26 cellular contexts compared by ENCODE assay signal in the genomic region with DNA sequence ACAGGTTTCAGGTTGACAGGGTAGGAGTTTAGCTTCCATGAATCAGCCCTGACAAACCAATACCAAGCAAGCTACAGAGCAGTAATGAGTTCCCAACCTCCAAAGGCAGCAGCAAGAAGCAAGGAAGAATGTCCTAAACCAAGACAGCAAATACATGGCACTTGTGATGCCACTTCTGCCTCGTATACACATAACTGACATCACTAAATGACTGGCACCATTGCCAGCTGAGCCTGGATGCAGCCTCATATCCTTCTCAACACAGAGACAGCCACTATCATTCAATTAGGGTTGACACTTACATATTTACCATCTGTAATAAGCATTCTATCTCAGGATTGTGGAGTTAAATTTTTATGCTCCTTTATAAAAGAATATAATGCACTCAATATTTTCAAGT. TPM values are rescaled to one million over a fixed set of nuclear protein-coding genes. Genes with fewer than 3 reads are reported as not detected.
A peak's percentile ranks its signal among the peaks of the same experiment; 100 is the strongest.
DNase-seq lines count a peak whose midpoint lies in the region; ATAC-seq and TF ChIP-seq lines count a peak whose summit lies in the region.
"Had no signal": no experiment of that assay in that cellular context is flagged by ENCODE, and none has a peak within 500 bp of the region (broad histone marks: within the 10 kb centered on the region; RNA-seq: fewer than 3 reads in every experiment).

No MANE protein-coding gene starts in this region.

- peaks cover 62% of the 10 kb centered on the region for H3K4me1 Mint-ChIP-seq in activated CD4-positive, alpha-beta T cell treated with anti-CD3 and anti-CD28 coated beads, Interleukin-2, amount 10 ng/mL, durations not matched to agents 24 days and 14 days
- peaks cover 29 to 85% (median 57%) of the 10 kb centered on the region in 4 donors for H3K4me1 Mint-ChIP-seq in CD4-positive, CD25-positive, alpha-beta regulatory T cell
- peaks cover 58% of the 10 kb centered on the region for H3K4me1 Mint-ChIP-seq in activated CD4-positive, alpha-beta memory T cell treated with anti-CD3 and anti-CD28 coated beads for 36 hours (ENCODE audit: low read depth)
- H3K4me1 Mint-ChIP-seq in natural killer cell: peaks cover 87% of the 10 kb centered on the region in 2 donors

- peak overlapping the region; percentile 57 for H3K4me3 Mint-ChIP-seq in activated CD4-positive, alpha-beta T cell treated with anti-CD3 and anti-CD28 coated beads, Interleukin-2, amount 10 ng/mL, durations not matched to agents 24 days and 14 days
- H3K4me3 Mint-ChIP-seq in CD4-positive, CD25-positive, alpha-beta regulatory T cell: peak overlapping the region in 3 of 4 donors; percentile 1 to 78 (median 63)
- no peak overlapping the region for H3K4me3 Mint-ChIP-seq in activated CD4-positive, alpha-beta memory T cell treated with anti-CD3 and anti-CD28 coated beads for 36 hours
- H3K4me3 Mint-ChIP-seq in natural killer cell: peak overlapping the region; percentile 72

- no peaks in the 10 kb centered on the region for H3K27me3 ChIP-seq in CD4-positive, CD25-positive, alpha-beta regulatory T cell (ENCODE audit: control insufficient read depth, insufficient read depth, low read length)
- H3K27me3 ChIP-seq: cardiac muscle cell, right atrium auricular region, uterus had no signal

- no peaks in the 10 kb centered on the region for H3K9me3 ChIP-seq in CD4-positive, CD25-positive, alpha-beta regulatory T cell (ENCODE audit: control insufficient read depth in 2 of 2, low read length in 2 of 2)
- H3K9me3 ChIP-seq: A549, right atrium auricular region, uterus had no signal

- H3K27ac Mint-ChIP-seq in activated CD4-positive, alpha-beta T cell treated with anti-CD3 and anti-CD28 coated beads, Interleukin-2, amount 10 ng/mL, durations not matched to agents 24 days and 14 days: peak overlapping the region; percentile 88
- peak overlapping the region; percentile 75 to 97 (median 93) for H3K27ac Mint-ChIP-seq in CD4-positive, CD25-positive, alpha-beta regulatory T cell
- H3K27ac Mint-ChIP-seq in activated CD4-positive, alpha-beta memory T cell treated with anti-CD3 and anti-CD28 coated beads for 36 hours: peak overlapping the region; percentile 76
- peak overlapping the region; percentile 91 for H3K27ac Mint-ChIP-seq in natural killer cell

- peak overlapping the region; percentile 27 for H3K4me3 ChIP-seq in CD4-positive, CD25-positive, alpha-beta regulatory T cell (ENCODE audit: low read depth, low read length)
- H3K4me3 ChIP-seq: A549, cardiac muscle cell, GM12878, right atrium auricular region, uterus had no signal

- CTCF ChIA-PET in activated CD4-positive, alpha-beta memory T cell treated with anti-CD3 and anti-CD28 coated beads for 36 hours (lab: Charles Lee): no interaction called here

- H3K9me3 Mint-ChIP-seq in activated CD4-positive, alpha-beta T cell treated with anti-CD3 and anti-CD28 coated beads, Interleukin-2, amount 10 ng/mL, durations not matched to agents 24 days and 14 days: peaks cover 5% of the 10 kb centered on the region
- H3K9me3 Mint-ChIP-seq in CD4-positive, CD25-positive, alpha-beta regulatory T cell: peaks cover 0 to 2% (median 0%) of the 10 kb centered on the region in 7 donors
- H3K9me3 Mint-ChIP-seq in activated CD4-positive, alpha-beta memory T cell treated with anti-CD3 and anti-CD28 coated beads for 36 hours: no peaks in the 10 kb centered on the region
- peaks cover 0 to 4% of the 10 kb centered on the region in 2 donors for H3K9me3 Mint-ChIP-seq in natural killer cell

- POLR2A ChIA-PET in activated CD4-positive, alpha-beta memory T cell treated with anti-CD3 and anti-CD28 coated beads for 36 hours (lab: Charles Lee): interaction anchor here (1.5 kb wide), 1 partner anchor 126 kb away, joined by 3 read pairs; no protein-coding TSS in a partner anchor

- H3K27me3 Mint-ChIP-seq in activated CD4-positive, alpha-beta T cell treated with anti-CD3 and anti-CD28 coated beads, Interleukin-2, amount 10 ng/mL, durations not matched to agents 24 days and 14 days: no peaks in the 10 kb centered on the region
- no peaks in the 10 kb centered on the region for H3K27me3 Mint-ChIP-seq in CD4-positive, CD25-positive, alpha-beta regulatory T cell
- H3K27me3 Mint-ChIP-seq in activated CD4-positive, alpha-beta memory T cell treated with anti-CD3 and anti-CD28 coated beads for 36 hours: no peaks in the 10 kb centered on the region
- H3K27me3 Mint-ChIP-seq in natural killer cell (ENCODE audit: low read depth in 2 of 2): no peaks in the 10 kb centered on the region

- no peak for TF ChIP-seq CTCF in natural killer cell (IDR thresholded peaks at IDR 0.05)

- H3K36me3 ChIP-seq in CD4-positive, CD25-positive, alpha-beta regulatory T cell (ENCODE audit: control insufficient read depth, insufficient read depth, low read length): no peaks in the 10 kb centered on the region
- H3K36me3 ChIP-seq: cardiac muscle cell, right atrium auricular region, uterus had no signal

- intact Hi-C loops in activated CD4-positive, alpha-beta T cell treated with anti-CD3 and anti-CD28 coated beads, Interleukin-2, amount 10 ng/mL, durations not matched to agents 24 days and 14 days (cut with micrococcal nuclease): loop anchor here (5.0 kb wide), 1 partner anchor 230 kb away; no protein-coding TSS in a partner anchor
- intact Hi-C loops in activated CD4-positive, alpha-beta memory T cell treated with anti-CD3 and anti-CD28 coated beads for 36 hours (cut with micrococcal nuclease): no loop called here
- intact Hi-C loops in natural killer cell (cut with micrococcal nuclease) (loop anchor here (5.0 kb wide), 3 partner anchors 115 to 440 kb away; a partner anchor contains a TSS), posterior vena cava (cut with DNase I) (no loop called here)

- H3K4me1 ChIP-seq in CD4-positive, CD25-positive, alpha-beta regulatory T cell (ENCODE audit: control insufficient read depth, insufficient read depth, low read length, poor library complexity, severe bottlenecking): peaks cover 54% of the 10 kb centered on the region

- H3K27ac ChIP-seq in CD4-positive, CD25-positive, alpha-beta regulatory T cell (ENCODE audit: insufficient read depth, low read length, poor library complexity, severe bottlenecking): no peak overlapping the region
- H3K27ac ChIP-seq: A549, cardiac muscle cell, right atrium auricular region had no signal

- no peak for ATAC-seq in CD4-positive, CD25-positive, alpha-beta regulatory T cell (ENCODE audit: low read depth in 2 of 2)
- ATAC-seq in natural killer cell: no peak
- no peak for ATAC-seq in HG02840 (IDR thresholded peaks at IDR 0.05; ENCODE audit: low FRiP score, unreplicated experiment)
- ATAC-seq: A549, GM12878, PC-3 had no signal

- no peaks in the 10 kb centered on the region for H3K36me3 Mint-ChIP-seq in activated CD4-positive, alpha-beta T cell treated with anti-CD3 and anti-CD28 coated beads, Interleukin-2, amount 10 ng/mL, durations not matched to agents 24 days and 14 days (ENCODE audit: low read depth)
- no peaks in the 10 kb centered on the region for H3K36me3 Mint-ChIP-seq in CD4-positive, CD25-positive, alpha-beta regulatory T cell
- no peaks in the 10 kb centered on the region for H3K36me3 Mint-ChIP-seq in activated CD4-positive, alpha-beta memory T cell treated with anti-CD3 and anti-CD28 coated beads for 36 hours
- H3K36me3 Mint-ChIP-seq in natural killer cell: no peaks in the 10 kb centered on the region

- DNase-seq in activated CD4-positive, alpha-beta T cell treated with anti-CD3 and anti-CD28 coated beads, Interleukin-2, amount 10 ng/mL, durations not matched to agents 24 days and 14 days: no peak
- DNase-seq in activated CD4-positive, alpha-beta T cell treated with anti-CD3 and anti-CD28 coated beads, Interleukin-2, amount 50 U/mL, for 4 hours: no peak
- no peak for DNase-seq in CD4-positive, CD25-positive, alpha-beta regulatory T cell
- DNase-seq in activated CD4-positive, alpha-beta memory T cell treated with anti-CD3 and anti-CD28 coated beads for 36 hours: peak; percentile 59
- DNase-seq in natural killer cell (no peak), NCI-H146 treated with DMSO at 0.1 percent for 48 hours (lab: John Stamatoyannopoulos, UW; ENCODE audit: unreplicated experiment) (no peak), posterior vena cava (ENCODE audit: low spot score) (no peak)
- DNase-seq: activated effector memory CD4-positive, alpha-beta T cell treated with Interleukin-2 at 50 U/mL for 16 hours; amygdala; C1 segment of cervical spinal cord; DMS79; foreskin fibroblast; GOT3; hippocampal formation; islet precursor cell; NCI-H187; NCI-H226; NCI-H82; PC-3; stimulated activated CD4-positive, alpha-beta T cell treated with anti-CD3 and anti-CD28 coated beads, Interleukin-12 subunit alpha, Interleukin-12 subunit beta, amount 100 ng/mL, for 4 hours; uterus had no signal

RNA-seq across cellular contexts. Expression of a gene that starts 35.0 kb away (rescaled TPM):
- 23.2 and 24.9 TPM in 2 replicates for total RNA-seq in activated CD4-positive, alpha-beta T cell treated with anti-CD3 and anti-CD28 coated beads, Interleukin-2, amount 10 ng/mL, durations not matched to agents 24 days and 14 days
- 21.2 TPM for total RNA-seq in CD4-positive, CD25-positive, alpha-beta regulatory T cell
- polyA plus RNA-seq in CD4-positive, CD25-positive, alpha-beta regulatory T cell: 10 to 100 TPM; 13.4 to 21.1 (median 15.5) TPM
- 10 to 100 TPM; 13.8 to 15.6 TPM for total RNA-seq in activated CD4-positive, alpha-beta memory T cell treated with anti-CD3 and anti-CD28 coated beads for 36 hours
- total RNA-seq in natural killer cell (10 to 100 TPM; 21.3 to 36.2 (median 26.5) TPM), posterior vena cava (10 to 100 TPM; 11.2 to 12.6 TPM)

Comparison
In these comparisons a context has a peak if more than half of its experiments do, and no peak if none do; other contexts are left out.
1. intact Hi-C loops: an anchor here in activated CD4-positive, alpha-beta T cell treated with anti-CD3 and anti-CD28 coated beads, Interleukin-2, amount 10 ng/mL, durations not matched to agents 24 days and 14 days (5.0 kb wide) and natural killer cell (5.0 kb wide); none called in activated CD4-positive, alpha-beta memory T cell treated with anti-CD3 and anti-CD28 coated beads for 36 hours and posterior vena cava.